ENCODE assay signal across 1 cellular context in genomic region chr1:153557877-153558276, GRCh38.
TF ChIP-seq lines count a peak whose summit lies in the region.

No MANE protein-coding gene starts in this region.

TF ChIP-seq in GM23338, 12 proteins besides CTCF, POLR2A, EP300 and RAD21 (continued from another document):
- TF ChIP-seq ZNF462 (CRISPR knock-in tag; IDR thresholded peaks at IDR 0.05) (no peak), CREB1 (CRISPR knock-in tag; IDR thresholded peaks at IDR 0.05; ENCODE audit: low read depth) (no peak), ETS1 (IDR thresholded peaks at IDR 0.05) (no peak), ZNF331 (CRISPR knock-in tag; IDR thresholded peaks at IDR 0.05; ENCODE audit: low read depth) (no peak), EZH2 (IDR thresholded peaks at IDR 0.05; ENCODE audit: low read depth, unreplicated experiment) (no peak), NANOG (IDR thresholded peaks at IDR 0.05; ENCODE audit: borderline replicate concordance) (no peak), EZH2phosphoT487 (IDR thresholded peaks at IDR 0.05; ENCODE audit: unreplicated experiment) (no peak), JUNB (IDR thresholded peaks at IDR 0.05; ENCODE audit: unreplicated experiment) (no peak), REST (IDR thresholded peaks at IDR 0.05; ENCODE audit: unreplicated experiment) (no peak), STAT1 (IDR thresholded peaks at IDR 0.05; ENCODE audit: unreplicated experiment) (no peak), ZNF114 (CRISPR knock-in tag; IDR thresholded peaks at IDR 0.05) (no peak)
